Comparison of ENCODE assay signal across 15 cellular contexts in the genomic region with DNA sequence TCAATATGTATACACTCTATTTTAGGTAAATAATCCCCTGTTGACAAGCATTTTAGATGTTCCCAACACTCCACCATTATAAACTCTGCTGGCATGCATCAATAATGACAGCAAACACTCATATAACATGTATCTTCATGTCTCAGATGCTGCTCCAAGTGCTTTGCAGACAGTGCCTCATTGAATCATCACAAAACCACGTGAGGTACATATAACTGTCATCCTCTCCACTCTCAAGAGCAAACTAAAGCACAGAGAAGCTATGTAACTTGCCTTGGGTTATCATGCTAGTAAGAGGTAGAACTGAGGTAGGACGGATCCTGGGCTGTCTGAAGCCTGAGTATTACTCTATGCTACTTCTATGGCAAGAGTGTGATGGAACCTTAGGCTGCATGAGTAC.
DNase-seq lines count a peak whose midpoint lies in the region; ATAC-seq and TF ChIP-seq lines count a peak whose summit lies in the region.
"Had no signal": no experiment of that assay in that cellular context is flagged by ENCODE, and none has a peak within 500 bp of the region (broad histone marks: within the 10 kb centered on the region; RNA-seq: fewer than 3 reads in every experiment).

No MANE protein-coding gene starts in this region.

- H3K9me3 Mint-ChIP-seq in activated CD4-positive, alpha-beta T cell treated with anti-CD3 and anti-CD28 coated beads for 36 hours (ENCODE audit: low read depth) = no peaks in the 10 kb centered on the region
- H3K9me3 Mint-ChIP-seq in CD4-positive, alpha-beta memory T cell = no peaks in the 10 kb centered on the region

- H3K79me2 ChIP-seq in SU-DHL-6 (ENCODE audit: insufficient read depth, low read length) = peaks cover 16% of the 10 kb centered on the region; the same call in 1 of the 2 replicates

- peaks cover 16% of the 10 kb centered on the region for H3K36me3 ChIP-seq in SU-DHL-6 (ENCODE audit: low read length)
- H3K36me3 ChIP-seq in CD4-positive, alpha-beta memory T cell (ENCODE audit: insufficient read depth, low read length) = peaks cover 10% of the 10 kb centered on the region
- H3K36me3 ChIP-seq: gastrocnemius medialis, neutrophil, sigmoid colon had no signal

- no peaks in the 10 kb centered on the region for H3K27me3 ChIP-seq in SU-DHL-6 (ENCODE audit: low read length)
- no peaks in the 10 kb centered on the region for H3K27me3 ChIP-seq in CD4-positive, alpha-beta memory T cell (ENCODE audit: insufficient read depth, low read length)
- H3K27me3 ChIP-seq: gastrocnemius medialis, sigmoid colon had no signal

- CTCF ChIA-PET in activated CD4-positive, alpha-beta T cell treated with anti-CD3 and anti-CD28 coated beads for 36 hours (lab: Charles Lee) = interaction anchor here (1.0 to 1.4 kb wide), 2 partner anchors 18 to 262 kb away, joined by 3 to 5 read pairs; no protein-coding TSS in a partner anchor
- CTCF ChIA-PET in CD4-positive, alpha-beta memory T cell (lab: Charles Lee; ENCODE audit: partially characterized antibody) = interaction anchor here (1.3 to 3.0 kb wide), 3 partner anchors 9 to 268 kb away, joined by 5 to 15 read pairs (median 9); no protein-coding TSS in a partner anchor

- peak overlapping the region; percentile 6; the same call in 1 of the 2 replicates for H3K9ac ChIP-seq in SU-DHL-6 (ENCODE audit: low read length)

- no peaks in the 10 kb centered on the region for H3K9me2 ChIP-seq in SU-DHL-6 (replicated peaks; ENCODE audit: insufficient read depth, low read length)

- no peaks in the 10 kb centered on the region for H4K20me1 ChIP-seq in SU-DHL-6 (ENCODE audit: low read depth, low read length)

- peak; percentile 83 for ATAC-seq in activated CD4-positive, alpha-beta T cell treated with anti-CD3 and anti-CD28 coated beads for 36 hours
- peak; percentile 39 for ATAC-seq in HG02610 (IDR thresholded peaks at IDR 0.05; ENCODE audit: unreplicated experiment)
- ATAC-seq in HG02840 (IDR thresholded peaks at IDR 0.05; ENCODE audit: low FRiP score, unreplicated experiment) = no peak
- no peak for ATAC-seq in HG02798 (IDR thresholded peaks at IDR 0.05; ENCODE audit: poor library complexity, unreplicated experiment)

- peaks cover 74% of the 10 kb centered on the region for H3K36me3 Mint-ChIP-seq in activated CD4-positive, alpha-beta T cell treated with anti-CD3 and anti-CD28 coated beads for 36 hours (ENCODE audit: low read depth)
- H3K36me3 Mint-ChIP-seq in CD4-positive, alpha-beta memory T cell = peaks cover 33 to 48% of the 10 kb centered on the region in 2 donors

- peaks cover 38% of the 10 kb centered on the region for H3K4me1 ChIP-seq in CD4-positive, alpha-beta memory T cell (ENCODE audit: insufficient read depth, low read length)

- no peak overlapping the region for H2AFZ ChIP-seq in SU-DHL-6 (ENCODE audit: low read depth, low read length, severe bottlenecking)

- H3K27ac Mint-ChIP-seq in activated CD4-positive, alpha-beta T cell treated with anti-CD3 and anti-CD28 coated beads for 36 hours = no peak overlapping the region
- peak overlapping the region in 2 of 7 donors; percentile 53 to 59 for H3K27ac Mint-ChIP-seq in CD4-positive, alpha-beta memory T cell

- no peak for TF ChIP-seq CTCF in SU-DHL-6 (IDR thresholded peaks at IDR 0.05; ENCODE audit: insufficient read depth, low read length, poor library complexity, severe bottlenecking)
- TF ChIP-seq CTCF in fibroblast of villous mesenchyme (IDR thresholded peaks at IDR 0.05; ENCODE audit: insufficient read depth, low read depth, low read length) = no peak

- H3F3A ChIP-seq in SU-DHL-6 (ENCODE audit: insufficient read depth) = peaks cover 33% of the 10 kb centered on the region; the same call in 1 of the 2 replicates

- DNase-seq in activated CD4-positive, alpha-beta T cell treated with anti-CD3 and anti-CD28 coated beads for 36 hours = peak; percentile 24
- no peak for DNase-seq in activated CD4-positive, alpha-beta T cell treated with anti-CD3 and anti-CD28 coated beads, Interleukin-2, amount 50 U/mL, for 4 hours
- DNase-seq in fibroblast of villous mesenchyme (ENCODE audit: low read depth) = peak; percentile 64
- DNase-seq in CD4-positive, alpha-beta memory T cell = no peak
- DNase-seq: activated CD4-positive, alpha-beta T cell treated with anti-CD3 and anti-CD28 coated beads for 1 hour; effector CD8-positive, alpha-beta T cell; gastrocnemius medialis; sigmoid colon; stimulated activated naive CD4-positive, alpha-beta T cell; SW 1271 had no signal

- no peak overlapping the region for H3K4me3 ChIP-seq in SU-DHL-6 (ENCODE audit: insufficient read depth, low read length, poor library complexity, severe bottlenecking)
- no peak overlapping the region for H3K4me3 ChIP-seq in fibroblast of villous mesenchyme (ENCODE audit: low read depth, low read length)
- H3K4me3 ChIP-seq in CD4-positive, alpha-beta memory T cell (ENCODE audit: low read length in 2 of 2) = no peak overlapping the region
- H3K4me3 ChIP-seq: gastrocnemius medialis, sigmoid colon had no signal

- intact Hi-C loops in activated CD4-positive, alpha-beta T cell treated with anti-CD3 and anti-CD28 coated beads for 36 hours (cut with DNase I, micrococcal nuclease) = loop anchor here in 1 of 2 experiments (2.0 kb wide), 1 partner anchor 37 kb away; no protein-coding TSS in a partner anchor
- intact Hi-C loops in CD4-positive, alpha-beta memory T cell (cut with micrococcal nuclease) = no loop called here

- no peaks in the 10 kb centered on the region for H3K27me3 Mint-ChIP-seq in activated CD4-positive, alpha-beta T cell treated with anti-CD3 and anti-CD28 coated beads for 36 hours
- no peaks in the 10 kb centered on the region for H3K27me3 Mint-ChIP-seq in CD4-positive, alpha-beta memory T cell

- peak overlapping the region; percentile 26 for H3K4me2 ChIP-seq in SU-DHL-6 (ENCODE audit: low read depth, low read length, poor library complexity, severe bottlenecking)

- POLR2A ChIA-PET in activated CD4-positive, alpha-beta T cell treated with anti-CD3 and anti-CD28 coated beads for 36 hours (lab: Charles Lee) = no interaction called here
- POLR2A ChIA-PET in CD4-positive, alpha-beta memory T cell (lab: Charles Lee; ENCODE audit: partially characterized antibody) = interaction anchor here (1.4 to 2.4 kb wide), 2 partner anchors 9 to 150 kb away, joined by 5 to 7 read pairs; partner anchors contain the start of gene OSBPL3

- peak overlapping the region; percentile 71 for H3K27ac ChIP-seq in SU-DHL-6 (ENCODE audit: low read depth, low read length)
- H3K27ac ChIP-seq in CD4-positive, alpha-beta memory T cell (ENCODE audit: low read depth, low read length) = no peak overlapping the region
- H3K27ac ChIP-seq: neutrophil had no signal

- H3K4me1 Mint-ChIP-seq in activated CD4-positive, alpha-beta T cell treated with anti-CD3 and anti-CD28 coated beads for 36 hours = peaks cover 63% of the 10 kb centered on the region
- peaks cover 39 to 46% (median 42%) of the 10 kb centered on the region in 4 donors for H3K4me1 Mint-ChIP-seq in CD4-positive, alpha-beta memory T cell

- H3K4me3 Mint-ChIP-seq in activated CD4-positive, alpha-beta T cell treated with anti-CD3 and anti-CD28 coated beads for 36 hours = no peak overlapping the region
- H3K4me3 Mint-ChIP-seq in CD4-positive, alpha-beta memory T cell = no peak overlapping the region

- no peaks in the 10 kb centered on the region for H3K9me3 ChIP-seq in SU-DHL-6 (ENCODE audit: insufficient read depth, low read length)
- H3K9me3 ChIP-seq in CD4-positive, alpha-beta memory T cell (ENCODE audit: control insufficient read depth in 1 of 2, low read length in 2 of 2) = no peaks in the 10 kb centered on the region
- H3K9me3 ChIP-seq: gastrocnemius medialis, neutrophil, sigmoid colon had no signal

Comparison
In these comparisons a context has a peak if more than half of its experiments do, and no peak if none do; other contexts are left out.
1. DNase-seq: peak in activated CD4-positive, alpha-beta T cell treated with anti-CD3 and anti-CD28 coated beads for 36 hours (single experiment) and fibroblast of villous mesenchyme (single experiment); none in activated CD4-positive, alpha-beta T cell treated with anti-CD3 and anti-CD28 coated beads, Interleukin-2, amount 50 U/mL, for 4 hours (0 of 2) and CD4-positive, alpha-beta memory T cell (0 of 5).
2. ATAC-seq: peak in activated CD4-positive, alpha-beta T cell treated with anti-CD3 and anti-CD28 coated beads for 36 hours (single experiment) and HG02610 (single experiment); none in HG02840 (single experiment) and HG02798 (single experiment).